Comparison of ENCODE assay signal across 8 cellular contexts in the genomic region with DNA sequence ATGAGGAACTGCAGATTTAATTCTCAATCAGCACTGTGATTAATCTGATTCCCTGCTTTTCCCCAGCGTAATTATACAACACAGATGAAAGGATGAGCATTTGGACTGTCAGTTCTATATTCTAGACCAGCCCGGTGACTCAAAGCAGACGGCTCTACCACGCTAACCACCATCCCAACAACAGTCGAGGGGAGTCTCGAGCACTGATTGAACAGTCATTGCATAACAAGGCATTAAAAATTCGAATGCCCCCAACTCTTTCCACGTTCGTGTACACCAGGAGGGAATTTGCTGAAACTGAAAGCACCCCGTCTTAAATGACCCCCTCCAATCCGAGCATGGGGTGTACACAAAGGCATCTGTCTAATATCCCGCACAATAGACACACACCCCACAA. TPM values are rescaled to one million over a fixed set of nuclear protein-coding genes. Genes with fewer than 3 reads are reported as not detected.
DNase-seq lines count a peak whose midpoint lies in the region; ATAC-seq, FAIRE-seq and TF ChIP-seq lines count a peak whose summit lies in the region.

No MANE protein-coding gene starts in this region.

- H3K9me3 Mint-ChIP-seq in Caco-2 (ENCODE audit: unreplicated experiment) (no peaks in the 10 kb centered on the region), WTC11 (no peaks in the 10 kb centered on the region)

- intact Hi-C loops in Caco-2 (cut with micrococcal nuclease; ENCODE audit: unreplicated experiment) (loop anchor here (1.0 to 10.0 kb wide), 6 partner anchors 99 to 363 kb away; no protein-coding TSS in a partner anchor), endothelial cell of umbilical vein (cut with micrococcal nuclease) (loop anchor here (2.0 to 5.0 kb wide), 5 partner anchors 105 to 1735 kb away; partner anchors contain the start of gene MAOA)

- WGBS in HUES64 = 3% methylated on average over 12 of the region's 12 CpGs

- POLR2A ChIA-PET in Caco-2 (lab: Charles Lee) (no interaction called here), WTC11 (lab: Charles Lee) (no interaction called here), endothelial cell of umbilical vein (lab: Charles Lee) (no interaction called here)

- CTCF ChIA-PET in Caco-2 (lab: Charles Lee) (interaction anchor here (0.7 kb wide), 1 partner anchor 221 kb away, joined by 3 read pairs; no protein-coding TSS in a partner anchor), WTC11 (lab: Charles Lee) (interaction anchor here (0.6 kb wide), 1 partner anchor 514 kb away, joined by 3 read pairs; no protein-coding TSS in a partner anchor), endothelial cell of umbilical vein (lab: Charles Lee) (no interaction called here)

- H3K4me2 ChIP-seq in endothelial cell of umbilical vein (ENCODE audit: insufficient read depth, low read length) = peak overlapping the region; percentile 90

- FAIRE-seq in endothelial cell of umbilical vein (lab: Jason Lieb, UNC) = no peak

- H3K27me3 ChIP-seq in Caco-2 (replicated peaks; ENCODE audit: control insufficient read depth, insufficient read depth, low read length) (no peaks in the 10 kb centered on the region), HUES64 (ENCODE audit: insufficient read depth, low read length) (no peaks in the 10 kb centered on the region), endothelial cell of umbilical vein (ENCODE audit: control insufficient read depth in 2 of 2, insufficient read depth in 2 of 2, low read length in 2 of 2) (peaks cover 2 to 7% of the 10 kb centered on the region in 2 experiments), neuron (ENCODE audit: insufficient read depth, low read length) (no peaks in the 10 kb centered on the region)

- TF ChIP-seq POLR2A in endothelial cell of umbilical vein (IDR thresholded peaks at IDR 0.05; ENCODE audit: low read depth, low read length) = no peak

- H3K27ac ChIP-seq in HUES64 (ENCODE audit: low read depth, low read length) (no peak overlapping the region), endothelial cell of umbilical vein (ENCODE audit: insufficient read depth, low read depth, low read length) (no peak overlapping the region)

- dilution Hi-C loops in endothelial cell of umbilical vein (cut with MboI; ENCODE audit: extremely low pct_ligation_motif_present, low sequenced_read_pairs) = no loop called here

- H3K9me3 ChIP-seq in Caco-2 (no peaks in the 10 kb centered on the region), HUES64 (ENCODE audit: insufficient read depth, low read depth, low read length) (no peaks in the 10 kb centered on the region), endothelial cell of umbilical vein (replicated peaks; ENCODE audit: control insufficient read depth, insufficient read depth, low read length) (no peaks in the 10 kb centered on the region), neuron (ENCODE audit: low read length) (no peaks in the 10 kb centered on the region)

- peak overlapping the region; percentile 63 for H3K4me3 ChIP-seq in Caco-2 (ENCODE audit: low read depth, low read length)
- H3K4me3 ChIP-seq in HUES64 (ENCODE audit: low read length) = peak overlapping the region; percentile 90
- peak overlapping the region; percentile 53 to 70 (median 57) for H3K4me3 ChIP-seq in endothelial cell of umbilical vein (replicated peaks in 1 of 3; ENCODE audit: insufficient read depth in 1 of 3, low read depth in 1 of 3, low read length in 3 of 3)
- peak overlapping the region; percentile 97 for H3K4me3 ChIP-seq in neuron (ENCODE audit: low read length)

- ATAC-seq in WTC11 (no peak), HG02798 (IDR thresholded peaks at IDR 0.05; ENCODE audit: poor library complexity, unreplicated experiment) (no peak)

- H3K9ac ChIP-seq in HUES64 (ENCODE audit: low read depth, low read length) (peak overlapping the region; percentile 79), endothelial cell of umbilical vein (replicated peaks; ENCODE audit: extremely low read depth, insufficient read depth, low read length) (peak overlapping the region; percentile 11)

- H3K9me1 ChIP-seq in endothelial cell of umbilical vein (replicated peaks; ENCODE audit: control insufficient read depth, extremely low read depth, insufficient read depth, low read length) = no peaks in the 10 kb centered on the region

- H3K4me1 ChIP-seq in Caco-2 (peaks cover 6% of the 10 kb centered on the region; the same call in 1 of the 2 replicates), HUES64 (ENCODE audit: insufficient read depth, low read length) (peaks cover 13% of the 10 kb centered on the region; the same call in 1 of the 2 replicates), endothelial cell of umbilical vein (ENCODE audit: control insufficient read depth, extremely low read depth, insufficient read depth, low read length) (no peaks in the 10 kb centered on the region), neuron (ENCODE audit: insufficient read depth, low read length) (peaks cover 3% of the 10 kb centered on the region)

- no peaks in the 10 kb centered on the region for H4K20me1 ChIP-seq in endothelial cell of umbilical vein (replicated peaks; ENCODE audit: control insufficient read depth, extremely low read depth, insufficient read depth, low read length)

- no peaks in the 10 kb centered on the region for H3K27me3 Mint-ChIP-seq in Caco-2 (ENCODE audit: insufficient read depth, unreplicated experiment)
- peaks cover 3% of the 10 kb centered on the region; the same call in 1 of the 2 replicates for H3K27me3 Mint-ChIP-seq in WTC11 (ENCODE audit: low read depth)

- H3K27ac Mint-ChIP-seq in Caco-2 (ENCODE audit: unreplicated experiment) (peak overlapping the region; percentile 88), WTC11 (0 out of 2 replicates have a peak overlapping the region, but pooled peaks have one; percentile 45)

- H3K4me1 Mint-ChIP-seq in Caco-2 (ENCODE audit: low read depth, unreplicated experiment) = peaks cover 9% of the 10 kb centered on the region
- H3K4me1 Mint-ChIP-seq in WTC11 = peaks cover 42% of the 10 kb centered on the region

- H3K79me2 ChIP-seq in endothelial cell of umbilical vein (ENCODE audit: control insufficient read depth, insufficient read depth, low read length) = peaks cover 5% of the 10 kb centered on the region

- peak overlapping the region; percentile 98 for H3K4me3 Mint-ChIP-seq in Caco-2 (ENCODE audit: unreplicated experiment)
- H3K4me3 Mint-ChIP-seq in WTC11 = peak overlapping the region; percentile 96

- no TSS peak for BruUV-seq in Caco-2 (replicated peaks; lab: Mats Ljungman, UMichigan)
- BruUV-seq in endothelial cell of umbilical vein (replicated peaks; lab: Mats Ljungman, UMichigan) = TSS peak; percentile 27

- no peaks in the 10 kb centered on the region for H3K36me3 ChIP-seq in Caco-2 (ENCODE audit: control insufficient read depth, insufficient read depth, low read length)
- H3K36me3 ChIP-seq in HUES64 (ENCODE audit: insufficient read depth, low read length) = no peaks in the 10 kb centered on the region
- H3K36me3 ChIP-seq in endothelial cell of umbilical vein (ENCODE audit: control insufficient read depth in 2 of 2, extremely low read depth in 1 of 2, insufficient read depth in 2 of 2, low read length in 2 of 2) = no peaks in the 10 kb centered on the region
- H3K36me3 ChIP-seq in neuron (ENCODE audit: insufficient read depth, low read length) = no peaks in the 10 kb centered on the region

- peaks cover 11% of the 10 kb centered on the region for H3K36me3 Mint-ChIP-seq in Caco-2 (ENCODE audit: insufficient read depth, unreplicated experiment)
- H3K36me3 Mint-ChIP-seq in WTC11 = no peaks in the 10 kb centered on the region

- DNase-seq in Caco-2 (no peak), WTC11 (ENCODE audit: low spot score) (no peak), endothelial cell of umbilical vein (ENCODE audit: low read depth, low spot score) (peak; percentile 33), cerebellar nuclear complex (lab: John Stamatoyannopoulos, UW) (no peak), COLO829 (ENCODE audit: low spot score) (no peak)

- TF ChIP-seq CTCF in Caco-2 (IDR thresholded peaks at IDR 0.05; ENCODE audit: insufficient read depth in 1 of 2, low read depth in 1 of 2, low read length in 1 of 2, severe bottlenecking in 1 of 2, unreplicated experiment in 1 of 2) = no peak
- no peak for TF ChIP-seq CTCF in WTC11 (IDR thresholded peaks at IDR 0.05)
- no peak for TF ChIP-seq CTCF in endothelial cell of umbilical vein (IDR thresholded peaks at IDR 0.05; ENCODE audit: extremely low read depth in 1 of 2, insufficient read depth in 1 of 2, low read depth in 1 of 2, low read length in 2 of 2)

- H2AFZ ChIP-seq in endothelial cell of umbilical vein (ENCODE audit: low read depth, low read length) = peak overlapping the region; percentile 13
- H2AFZ ChIP-seq in neuron (ENCODE audit: low read depth, low read length) = no peak overlapping the region

TF ChIP-seq in WTC11, 78 proteins besides CTCF, POLR2A, EP300 and RAD21 (continues in another document):
- no peak for TF ChIP-seq TCF7 (CRISPR knock-in tag; IDR thresholded peaks at IDR 0.05; ENCODE audit: low read depth)

TF ChIP-seq in endothelial cell of umbilical vein, 7 proteins besides CTCF, POLR2A, EP300 and RAD21:
- no peak for TF ChIP-seq FOS (IDR thresholded peaks at IDR 0.05; ENCODE audit: borderline replicate concordance, insufficient read depth, low read length)
- TF ChIP-seq MYC (IDR thresholded peaks at IDR 0.05; ENCODE audit: low read depth, low read length) = no peak
- no peak for TF ChIP-seq GATA2 (IDR thresholded peaks at IDR 0.05; ENCODE audit: insufficient read depth, insufficient read length, low read depth, low read length)
- no peak for TF ChIP-seq JUN (IDR thresholded peaks at IDR 0.05; ENCODE audit: borderline replicate concordance, insufficient read depth, insufficient read length, low read depth)
- TF ChIP-seq POLR2AphosphoS5 (IDR thresholded peaks at IDR 0.05; ENCODE audit: insufficient read depth, low read depth, low read length) = no peak
- no peak for TF ChIP-seq MAX (IDR thresholded peaks at IDR 0.05; ENCODE audit: insufficient read depth, insufficient read length)
- no peak for TF ChIP-seq EZH2 (IDR thresholded peaks at IDR 0.05; ENCODE audit: borderline replicate concordance, low read depth, low read length, severe bottlenecking)

RNA-seq across cellular contexts. Expression of gene CASK, which starts 1.2 kb away (rescaled TPM):
- total RNA-seq in Caco-2 (2022) = 163 and 174 TPM in 2 replicates
- polyA plus RNA-seq in HUES64 (2013, experiment 1 of 2) = 28.2 TPM
- 30.6 TPM for polyA plus RNA-seq in HUES64 (2013, experiment 2 of 2)
- total RNA-seq in WTC11 (2021) = 54.0 to 54.6 TPM (median 54.4 TPM) in 3 replicates
- 30.4 and 32.7 TPM in 2 replicates for total RNA-seq in endothelial cell of umbilical vein
- polyA plus RNA-seq in endothelial cell of umbilical vein = 5.7 and 6.4 TPM in 2 replicates
- polyA plus RNA-seq in endothelial cell of umbilical vein (2011; cell fraction: cytosol; rRNA removed) = 8.3 and 8.7 TPM in 2 replicates
- polyA plus RNA-seq in endothelial cell of umbilical vein (2011; cell fraction: nucleus; rRNA removed) = 10.5 and 15.5 TPM in 2 replicates
- polyA plus RNA-seq in endothelial cell of umbilical vein (2012) = 14.2 and 18.0 TPM in 2 replicates
- polyA minus RNA-seq in endothelial cell of umbilical vein = 21.5 and 27.8 TPM in 2 replicates
- 23.4 TPM for polyA minus RNA-seq in endothelial cell of umbilical vein (2011; cell fraction: cytosol; rRNA and poly(A)+ RNA removed)
- polyA minus RNA-seq in endothelial cell of umbilical vein (2011; cell fraction: nucleus; rRNA and poly(A)+ RNA removed) = 37.6 and 43.5 TPM in 2 replicates
